In the genomic region with DNA sequence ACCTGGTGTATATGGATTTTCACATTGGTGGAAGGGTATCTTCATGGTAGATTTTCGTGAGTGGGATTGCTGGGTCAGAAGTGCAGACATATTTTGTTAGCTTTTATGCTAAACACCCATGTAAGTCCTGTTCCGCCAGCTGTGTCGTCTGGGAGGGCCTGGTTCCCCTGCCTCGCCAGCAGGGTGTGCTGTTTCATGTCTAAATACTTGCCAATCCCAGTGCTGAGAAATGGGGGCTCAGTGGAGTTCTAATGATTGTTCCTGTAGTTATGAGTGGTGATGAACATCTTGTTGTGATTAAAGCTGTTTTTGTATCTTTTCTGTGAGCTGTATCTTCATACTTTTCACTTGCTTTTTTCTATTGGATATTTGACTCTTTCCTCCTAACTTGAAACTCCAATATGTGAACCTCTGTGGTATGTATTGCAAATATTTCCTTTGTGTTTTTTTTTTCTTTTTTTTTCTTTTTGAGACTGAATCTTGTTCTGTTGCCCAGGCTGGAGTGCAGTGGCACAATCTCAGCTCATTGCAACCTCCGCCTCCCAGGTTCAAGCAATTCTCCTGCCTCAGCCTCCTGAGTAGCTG, we compare ENCODE assay signal across 8 cellular contexts. TPM values are rescaled to one million over a fixed set of nuclear protein-coding genes. Genes with fewer than 3 reads are reported as not detected.
DNase-seq lines count a peak whose midpoint lies in the region; ATAC-seq, FAIRE-seq and TF ChIP-seq lines count a peak whose summit lies in the region.

No MANE protein-coding gene starts in this region.

- CTCF ChIA-PET in PC-9 (lab: Charles Lee): interaction anchor here (0.6 to 1.7 kb wide), 3 partner anchors 22 to 241 kb away, joined by 3 to 16 read pairs (median 4); no protein-coding TSS in a partner anchor

- H3K27me3 Mint-ChIP-seq in stimulated activated naive B cell treated with anti-CD40 and anti-IgM and Interleukin-4, amounts not matched to agents 10 μg/mL and 1 μg/mL and 100 μg/mL, for 72 hours: no peaks in the 10 kb centered on the region

- H2AFZ ChIP-seq in PC-9: 0 out of 2 replicates have a peak overlapping the region, but pooled peaks have one; percentile 61

- peak overlapping the region; percentile 88 for H3K4me2 ChIP-seq in PC-9

- POLR2A ChIA-PET in PC-9 (lab: Charles Lee; ENCODE audit: unreplicated experiment): interaction anchor here (0.7 kb wide), 1 partner anchor 686 kb away, joined by 19 read pairs; no protein-coding TSS in a partner anchor

- H3K36me3 ChIP-seq in PC-9 (ENCODE audit: low read depth): no peaks in the 10 kb centered on the region
- peaks cover 0 to 2% of the 10 kb centered on the region in 2 donors for H3K36me3 ChIP-seq in ascending aorta
- H3K36me3 ChIP-seq in kidney epithelial cell (ENCODE audit: control insufficient read depth, insufficient read depth, low read length): no peaks in the 10 kb centered on the region

- peaks cover 13% of the 10 kb centered on the region for H3K79me2 ChIP-seq in PC-9 (ENCODE audit: low read depth)

- H3K27me3 ChIP-seq in PC-9 (ENCODE audit: insufficient read depth, low read depth): no peaks in the 10 kb centered on the region
- no peaks in the 10 kb centered on the region for H3K27me3 ChIP-seq in ascending aorta
- H3K27me3 ChIP-seq in kidney epithelial cell (ENCODE audit: control insufficient read depth, insufficient read depth, low read length): no peaks in the 10 kb centered on the region

- peak; percentile 67 for DNase-seq in GM12891 (ENCODE audit: insufficient read length, low spot score)
- DNase-seq in PC-9: peak; percentile 12 to 51
- no peak for DNase-seq in ascending aorta (ENCODE audit: low spot score in 2 of 2)
- no peak for DNase-seq in kidney epithelial cell (ENCODE audit: low read depth)
- DNase-seq in stimulated activated naive B cell treated with anti-CD40 and anti-IgM and Interleukin-4, amounts not matched to agents 10 μg/mL and 1 μg/mL and 100 μg/mL, for 72 hours: no peak
- no peak for DNase-seq in NCI-H526 treated with DMSO at 0.1 percent for 48 hours (lab: John Stamatoyannopoulos, UW)

- H3K4me1 ChIP-seq in PC-9 (replicated peaks; ENCODE audit: insufficient read depth) (peaks cover 18% of the 10 kb centered on the region), ascending aorta (peaks cover 6 to 12% of the 10 kb centered on the region in 2 donors)

- H3F3A ChIP-seq in PC-9 (ENCODE audit: insufficient read depth, low read depth): peaks cover 19% of the 10 kb centered on the region; the same call in 1 of the 2 replicates

- BruUV-seq in PC-9 (replicated peaks; lab: Mats Ljungman, UMichigan): no TSS peak

- no peak overlapping the region for H3K27ac Mint-ChIP-seq in stimulated activated naive B cell treated with anti-CD40 and anti-IgM and Interleukin-4, amounts not matched to agents 10 μg/mL and 1 μg/mL and 100 μg/mL, for 72 hours

- peak overlapping the region; percentile 55 for H3K27ac ChIP-seq in 22Rv1
- H3K27ac ChIP-seq in PC-9: peak overlapping the region; percentile 89
- peak overlapping the region; percentile 66 to 68 for H3K27ac ChIP-seq in ascending aorta

- H3K9me2 ChIP-seq in PC-9 (ENCODE audit: insufficient read depth): no peaks in the 10 kb centered on the region

- H3K4me3 ChIP-seq in PC-9 (peak overlapping the region; percentile 21; the same call in 1 of the 2 replicates), ascending aorta (no peak overlapping the region), kidney epithelial cell (ENCODE audit: low read depth, low read length) (no peak overlapping the region)

- intact Hi-C loops in PC-9 (cut with micrococcal nuclease; ENCODE audit: unreplicated experiment): no loop called here
- intact Hi-C loops in ascending aorta (cut with DNase I): no loop called here

- peak; percentile 91 for TF ChIP-seq CTCF in 22Rv1 (IDR thresholded peaks at IDR 0.05)
- peak; percentile 76 for TF ChIP-seq CTCF in PC-9 (conservative IDR thresholded peaks at IDR 0.05)
- TF ChIP-seq CTCF in ascending aorta (IDR thresholded peaks at IDR 0.05): peak in 2 of 3 experiments; percentile 29 to 45
- TF ChIP-seq CTCF in kidney epithelial cell (IDR thresholded peaks at IDR 0.05; ENCODE audit: insufficient read depth, low read length, poor library complexity, severe bottlenecking): peak; percentile 71

- no peak for TF ChIP-seq POLR2A in GM12891 (IDR thresholded peaks at IDR 0.05; ENCODE audit: low read depth, low read length)

- H3K36me3 Mint-ChIP-seq in stimulated activated naive B cell treated with anti-CD40 and anti-IgM and Interleukin-4, amounts not matched to agents 10 μg/mL and 1 μg/mL and 100 μg/mL, for 72 hours: peaks cover 8 to 25% of the 10 kb centered on the region in 2 donors

- ATAC-seq in stimulated activated naive B cell treated with anti-CD40 and anti-IgM and Interleukin-4, amounts not matched to agents 10 μg/mL and 1 μg/mL and 100 μg/mL, for 72 hours (replicated peaks): peak; percentile 54 to 58
- ATAC-seq in HG02840 (IDR thresholded peaks at IDR 0.05; ENCODE audit: low FRiP score, unreplicated experiment): no peak

- H3K9me3 Mint-ChIP-seq in stimulated activated naive B cell treated with anti-CD40 and anti-IgM and Interleukin-4, amounts not matched to agents 10 μg/mL and 1 μg/mL and 100 μg/mL, for 72 hours: no peaks in the 10 kb centered on the region

- no peaks in the 10 kb centered on the region for H3K9me3 ChIP-seq in PC-9 (ENCODE audit: insufficient read depth, low read depth)
- H3K9me3 ChIP-seq in ascending aorta: no peaks in the 10 kb centered on the region

- H3K4me3 Mint-ChIP-seq in stimulated activated naive B cell treated with anti-CD40 and anti-IgM and Interleukin-4, amounts not matched to agents 10 μg/mL and 1 μg/mL and 100 μg/mL, for 72 hours: no peak overlapping the region

- peaks cover 30 to 39% of the 10 kb centered on the region in 2 donors for H3K4me1 Mint-ChIP-seq in stimulated activated naive B cell treated with anti-CD40 and anti-IgM and Interleukin-4, amounts not matched to agents 10 μg/mL and 1 μg/mL and 100 μg/mL, for 72 hours

- peak; percentile 69 for FAIRE-seq in GM12891 (lab: Jason Lieb, UNC)

- H4K20me1 ChIP-seq in PC-9 (ENCODE audit: insufficient read depth): no peaks in the 10 kb centered on the region

TF ChIP-seq in GM12891, 5 proteins besides CTCF, POLR2A, EP300 and RAD21:
- TF ChIP-seq PAX5 (IDR thresholded peaks at IDR 0.05; ENCODE audit: insufficient read depth, low read length, severe bottlenecking): no peak
- TF ChIP-seq SPI1 (IDR thresholded peaks at IDR 0.05; ENCODE audit: low read depth, low read length): no peak
- no peak for TF ChIP-seq TAF1 (IDR thresholded peaks at IDR 0.05; ENCODE audit: low read depth, low read length)
- TF ChIP-seq POU2F2 (IDR thresholded peaks at IDR 0.05; ENCODE audit: low read depth, low read length): no peak
- TF ChIP-seq POLR2AphosphoS5 (IDR thresholded peaks at IDR 0.05; ENCODE audit: low read depth, low read length): no peak

RNA-seq across cellular contexts. Expression of a gene that starts 32.7 kb away (rescaled TPM):
- polyA plus RNA-seq in GM12891 (2012; ENCODE audit: low read depth, missing spikeins): 30.6 TPM
- 17.6 and 19.5 TPM in 2 replicates for total RNA-seq in PC-9 (2021)
- total RNA-seq in ascending aorta: 46.0 TPM
- total RNA-seq in kidney epithelial cell: 21.2 and 28.1 TPM in 2 replicates

Comparison
In these comparisons a context has a peak if more than half of its experiments do, and no peak if none do; other contexts are left out.
1. CTCF ChIP-seq: peak in every context shown above with its lines; median percentile 91 in 22Rv1; 76 in PC-9; 71 in kidney epithelial cell; 37 in ascending aorta.
2. DNase-seq: peak in GM12891 (single experiment) and PC-9 (2 of 2); none in ascending aorta (0 of 2), kidney epithelial cell (single experiment), stimulated activated naive B cell treated with anti-CD40 and anti-IgM and Interleukin-4, amounts not matched to agents 10 μg/mL and 1 μg/mL and 100 μg/mL, for 72 hours (single experiment) and NCI-H526 treated with DMSO at 0.1 percent for 48 hours (single experiment).
3. Peak in every context shown above with its lines, with median percentiles within 50 percentile points of each other: H3K27ac ChIP-seq.